ENCODE assay signal across 17 cellular contexts in the genomic region with DNA sequence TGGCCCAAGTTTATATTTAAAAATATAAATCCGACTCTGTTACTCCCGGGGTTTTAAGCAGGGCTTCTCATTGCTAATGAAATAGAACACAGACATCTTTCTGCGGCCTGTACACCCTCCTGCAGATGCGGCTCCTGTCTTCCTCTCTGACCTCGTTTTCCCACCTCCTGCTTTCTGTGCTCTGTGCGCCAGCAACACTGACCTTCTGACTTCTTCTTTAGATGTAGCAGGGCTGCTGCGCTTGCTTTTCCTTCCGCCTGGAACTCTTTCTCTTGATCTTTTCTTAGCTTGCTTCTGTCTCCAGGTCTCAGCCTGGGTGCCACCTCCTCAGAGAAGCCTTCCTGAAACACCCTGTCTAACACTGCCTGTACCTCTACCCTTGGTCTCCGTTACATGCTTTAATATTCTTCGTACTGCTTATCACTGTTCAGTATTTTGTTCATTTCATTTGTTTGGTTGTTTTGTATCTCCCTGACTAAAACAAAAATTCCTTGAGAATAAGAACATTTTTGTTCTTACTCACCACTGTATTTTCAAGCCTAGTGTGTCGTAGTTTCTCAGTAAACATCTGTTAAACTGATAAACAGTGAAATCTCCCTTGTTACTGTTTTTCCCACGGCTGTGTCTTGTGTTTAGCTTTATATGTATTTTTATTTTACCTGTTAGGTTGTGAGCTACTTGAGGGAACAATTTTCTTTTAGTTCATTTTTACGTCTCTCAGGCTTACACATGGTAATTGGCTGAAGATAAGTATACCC.
DNase-seq lines count a peak whose midpoint lies in the region; ATAC-seq and TF ChIP-seq lines count a peak whose summit lies in the region.
"Had no signal": no experiment of that assay in that cellular context is flagged by ENCODE, and none has a peak within 500 bp of the region (broad histone marks: within the 10 kb centered on the region; RNA-seq: fewer than 3 reads in every experiment).

No MANE protein-coding gene starts in this region.

- no peak overlapping the region for H3K27ac Mint-ChIP-seq in stimulated activated memory B cell treated with anti-CD40 and anti-IgM and Interleukin-4, amounts not matched to agents 10 μg/mL and 1 μg/mL and 100 μg/mL, for 72 hours
- H3K27ac Mint-ChIP-seq: activated CD4-positive, alpha-beta T cell treated with anti-CD3 and anti-CD28 coated beads for 36 hours; activated T-cell treated with anti-CD3 and anti-CD28 coated beads, Interleukin-2, amount 50 U/mL, for 72 hours; CD4-positive, CD25-positive, alpha-beta regulatory T cell; progenitor cell of endocrine pancreas had no signal

- no peak overlapping the region for H3K4me2 ChIP-seq in fibroblast of lung (ENCODE audit: extremely low read depth, insufficient read depth, low read length)

- no peak overlapping the region for H3K9ac ChIP-seq in fibroblast of lung (ENCODE audit: insufficient read depth, low read length)

- ATAC-seq in heart right ventricle (peak in 3 of 8 donors; percentile 22 to 40 (median 29)), left cardiac atrium (no peak), psoas muscle (no peak)
- no peak for ATAC-seq in stimulated activated memory B cell treated with anti-CD40 and anti-IgM and Interleukin-4, amounts not matched to agents 10 μg/mL and 1 μg/mL and 100 μg/mL, for 72 hours
- ATAC-seq: activated CD4-positive, alpha-beta T cell treated with anti-CD3 and anti-CD28 coated beads for 36 hours; activated T-cell treated with anti-CD3 and anti-CD28 coated beads, Interleukin-2, amount 50 U/mL, for 72 hours had no signal

- 72 to 78% methylated on average over 13 of the region's 13 CpGs for WGBS in heart right ventricle, 2 donors
- 79 to 80% (median 79%) methylated on average over 13 of the region's 13 CpGs for whole genome bisulfite sequencing in psoas muscle, 3 donors

- H3K27me3 Mint-ChIP-seq in stimulated activated memory B cell treated with anti-CD40 and anti-IgM and Interleukin-4, amounts not matched to agents 10 μg/mL and 1 μg/mL and 100 μg/mL, for 72 hours = no peaks in the 10 kb centered on the region
- H3K27me3 Mint-ChIP-seq: activated CD4-positive, alpha-beta T cell treated with anti-CD3 and anti-CD28 coated beads for 36 hours; CD4-positive, CD25-positive, alpha-beta regulatory T cell had no signal

- H3K27ac ChIP-seq in heart right ventricle (peak overlapping the region in 8 of 10 donors; percentile 21 to 59 (median 42)), fibroblast of lung (ENCODE audit: insufficient read depth, low read length) (peak overlapping the region; percentile 56), psoas muscle (peak overlapping the region; percentile 20)

- H3K36me3 Mint-ChIP-seq in stimulated activated memory B cell treated with anti-CD40 and anti-IgM and Interleukin-4, amounts not matched to agents 10 μg/mL and 1 μg/mL and 100 μg/mL, for 72 hours = peaks cover 30% of the 10 kb centered on the region

- no peaks in the 10 kb centered on the region for H3K36me3 ChIP-seq in heart right ventricle
- no peaks in the 10 kb centered on the region for H3K36me3 ChIP-seq in fibroblast of lung (ENCODE audit: control insufficient read depth, insufficient read depth, low read length)
- no peaks in the 10 kb centered on the region for H3K36me3 ChIP-seq in psoas muscle (ENCODE audit: insufficient read depth in 1 of 2, low read depth in 1 of 2)

- no peaks in the 10 kb centered on the region for H3K9me3 Mint-ChIP-seq in stimulated activated memory B cell treated with anti-CD40 and anti-IgM and Interleukin-4, amounts not matched to agents 10 μg/mL and 1 μg/mL and 100 μg/mL, for 72 hours
- H3K9me3 Mint-ChIP-seq: activated T-cell treated with anti-CD3 and anti-CD28 coated beads, Interleukin-2, amount 50 U/mL, for 72 hours; neural crest cell had no signal

- H3K4me1 ChIP-seq in heart right ventricle (peaks cover 3 to 37% (median 31%) of the 10 kb centered on the region in 9 donors), fibroblast of lung (ENCODE audit: control insufficient read depth, extremely low read depth, insufficient read depth, low read length) (peaks cover 6% of the 10 kb centered on the region), psoas muscle (peaks cover 42% of the 10 kb centered on the region)

- no peak overlapping the region for H3K4me3 Mint-ChIP-seq in stimulated activated memory B cell treated with anti-CD40 and anti-IgM and Interleukin-4, amounts not matched to agents 10 μg/mL and 1 μg/mL and 100 μg/mL, for 72 hours
- H3K4me3 Mint-ChIP-seq: activated CD4-positive, alpha-beta T cell treated with anti-CD3 and anti-CD28 coated beads for 36 hours; activated T-cell treated with anti-CD3 and anti-CD28 coated beads, Interleukin-2, amount 50 U/mL, for 72 hours; CD4-positive, CD25-positive, alpha-beta regulatory T cell; neural crest cell had no signal

- H4K20me1 ChIP-seq in fibroblast of lung (ENCODE audit: control insufficient read depth, extremely low read depth, insufficient read depth, low read length) = no peaks in the 10 kb centered on the region

- no peak overlapping the region for H3K4me3 ChIP-seq in heart right ventricle
- H3K4me3 ChIP-seq in fibroblast of lung (replicated peaks in 1 of 4; ENCODE audit: control extremely low read depth in 1 of 4, insufficient read depth in 1 of 4, low read depth in 3 of 4, low read length in 4 of 4) = no peak overlapping the region
- no peak overlapping the region for H3K4me3 ChIP-seq in psoas muscle

- H3K27me3 ChIP-seq in heart right ventricle (no peaks in the 10 kb centered on the region), fibroblast of lung (ENCODE audit: control insufficient read depth, insufficient read depth, low read length) (no peaks in the 10 kb centered on the region), psoas muscle (ENCODE audit: insufficient read depth in 3 of 3, low read length in 2 of 3) (no peaks in the 10 kb centered on the region)

- H3K9me3 ChIP-seq in heart right ventricle = no peaks in the 10 kb centered on the region
- H3K9me3 ChIP-seq in fibroblast of lung (ENCODE audit: control insufficient read depth, insufficient read depth, low read depth, low read length) = no peaks in the 10 kb centered on the region
- H3K9me3 ChIP-seq in psoas muscle = no peaks in the 10 kb centered on the region

- peaks cover 13% of the 10 kb centered on the region for H3K4me1 Mint-ChIP-seq in stimulated activated memory B cell treated with anti-CD40 and anti-IgM and Interleukin-4, amounts not matched to agents 10 μg/mL and 1 μg/mL and 100 μg/mL, for 72 hours

- TF ChIP-seq CTCF in heart right ventricle (IDR thresholded peaks at IDR 0.05) = no peak
- no peak for TF ChIP-seq CTCF in fibroblast of lung (conservative IDR thresholded peaks at IDR 0.05 in 1 of 2, IDR thresholded peaks at IDR 0.05 in 1 of 2; ENCODE audit: low read depth in 1 of 2, low read length in 2 of 2)
- TF ChIP-seq CTCF in psoas muscle (IDR thresholded peaks at IDR 0.05) = no peak

- intact Hi-C loops in heart right ventricle (cut with DNase I) = loop anchor here in 1 of 10 donors (10.0 kb wide), 1 partner anchor 88 kb away; no protein-coding TSS in a partner anchor
- intact Hi-C loops in left cardiac atrium (cut with DNase I) = no loop called here
- intact Hi-C loops in psoas muscle (cut with DNase I) = loop anchor here in 1 of 2 donors (5.0 kb wide), 1 partner anchor 36 kb away; no protein-coding TSS in a partner anchor

- H3K79me2 ChIP-seq in fibroblast of lung (ENCODE audit: control insufficient read depth, insufficient read depth, low read length) = no peaks in the 10 kb centered on the region

- DNase-seq in heart right ventricle = no peak
- no peak for DNase-seq in left cardiac atrium
- no peak for DNase-seq in fibroblast of lung (ENCODE audit: low read depth in 2 of 2)
- no peak for DNase-seq in psoas muscle
- no peak for DNase-seq in A172 (ENCODE audit: low spot score)
- DNase-seq in NCI-H446 treated with DMSO at 0.1 percent for 48 hours (lab: John Stamatoyannopoulos, UW) = no peak
- DNase-seq in activated CD4-positive, CD25-positive, alpha-beta regulatory T cell treated with anti-CD3 and anti-CD28 coated beads, Interleukin-2, amount 50 U/mL, for 72 hours = no peak
- DNase-seq: activated CD4-positive, alpha-beta T cell treated with anti-CD3 and anti-CD28 coated beads for 36 hours; activated naive CD4-positive, alpha-beta T cell treated with anti-CD3 and anti-CD28 coated beads, Interleukin-2, amount 50 U/mL, for 16 hours; activated T-cell treated with anti-CD3 and anti-CD28 coated beads, Interleukin-2, amount 50 U/mL, for 72 hours; CD4-positive, CD25-positive, alpha-beta regulatory T cell; cortex of kidney; NCI-H510A treated with DMSO at 0.1 percent for 48 hours; stimulated activated CD4-positive, alpha-beta T cell treated with anti-CD3 and anti-CD28 coated beads, Interleukin-12 subunit alpha, Interleukin-12 subunit beta, amount 100 ng/mL, for 4 hours had no signal

- H2AFZ ChIP-seq in fibroblast of lung (ENCODE audit: low read length) = no peak overlapping the region
